ENCODE assay signal across 1 cellular context in the genomic region with DNA sequence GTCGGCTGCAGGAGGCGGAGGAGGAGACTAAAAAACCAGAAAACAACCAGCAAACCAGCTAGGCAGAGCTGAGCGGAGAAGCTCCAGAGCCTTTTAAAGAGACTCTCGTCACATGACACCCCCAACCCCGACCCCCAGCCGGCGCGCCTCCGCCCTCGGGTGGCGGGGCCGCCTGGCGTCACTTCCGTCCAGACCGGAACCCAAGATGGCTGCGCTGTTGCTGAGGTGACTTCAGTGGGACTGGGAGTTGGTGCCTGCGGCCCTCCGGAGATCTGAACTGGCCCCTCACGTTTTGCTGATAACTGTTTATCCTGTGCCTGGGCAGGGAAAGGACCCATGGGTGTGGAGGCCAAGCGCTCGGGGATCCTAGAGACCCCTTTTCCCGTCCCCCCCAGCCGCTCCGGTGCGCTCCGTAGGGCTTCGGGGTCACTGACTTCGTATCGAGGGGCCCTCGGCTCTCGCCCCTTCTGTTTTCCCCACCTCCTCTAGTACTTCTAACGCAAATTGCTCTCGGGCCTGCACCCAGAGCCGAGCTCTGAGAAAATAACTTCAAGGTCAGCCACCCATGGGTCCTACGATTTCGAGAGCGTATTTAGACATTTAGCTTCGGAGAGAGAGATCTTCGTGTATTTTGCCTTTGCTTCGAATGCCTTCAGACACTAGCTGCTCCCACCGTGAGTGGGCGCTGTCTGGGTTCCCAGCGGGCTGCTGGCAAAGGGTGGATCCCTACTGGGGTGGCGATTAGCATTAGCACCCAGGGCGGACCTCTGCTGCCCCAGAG.
TF ChIP-seq lines count a peak whose summit lies in the region.

SDHC (plus strand) TSS at position 181 of the 781 bp plus-strand sequence; CDS start at position 206, 25 bp downstream.

TF ChIP-seq in HepG2, 621 proteins besides CTCF, POLR2A, EP300 and RAD21 (continued from another document and continues in another):
- TF ChIP-seq, protein P1, sequence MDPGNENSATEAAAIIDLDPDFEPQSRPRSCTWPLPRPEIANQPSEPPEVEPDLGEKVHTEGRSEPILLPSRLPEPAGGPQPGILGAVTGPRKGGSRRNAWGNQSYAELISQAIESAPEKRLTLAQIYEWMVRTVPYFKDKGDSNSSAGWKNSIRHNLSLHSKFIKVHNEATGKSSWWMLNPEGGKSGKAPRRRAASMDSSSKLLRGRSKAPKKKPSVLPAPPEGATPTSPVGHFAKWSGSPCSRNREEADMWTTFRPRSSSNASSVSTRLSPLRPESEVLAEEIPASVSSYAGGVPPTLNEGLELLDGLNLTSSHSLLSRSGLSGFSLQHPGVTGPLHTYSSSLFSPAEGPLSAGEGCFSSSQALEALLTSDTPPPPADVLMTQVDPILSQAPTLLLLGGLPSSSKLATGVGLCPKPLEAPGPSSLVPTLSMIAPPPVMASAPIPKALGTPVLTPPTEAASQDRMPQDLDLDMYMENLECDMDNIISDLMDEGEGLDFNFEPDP (CRISPR knock-in tag; conservative IDR thresholded peaks at IDR 0.05): no peak
- TF ChIP-seq ZNF670 (CRISPR knock-in tag; IDR thresholded peaks at IDR 0.05; ENCODE audit: borderline replicate concordance): peak; percentile 82; the same call in 1 of the 2 replicates
- no peak for TF ChIP-seq ZMYM3 (CRISPR knock-in tag; IDR thresholded peaks at IDR 0.05)
- TF ChIP-seq ZNF768 (CRISPR knock-in tag; IDR thresholded peaks at IDR 0.05): peak; percentile 37; the same call in 1 of the 2 replicates
- TF ChIP-seq ZBTB21 (CRISPR knock-in tag; IDR thresholded peaks at IDR 0.05): no peak
- TF ChIP-seq TAF1 (CRISPR knock-in tag; IDR thresholded peaks at IDR 0.05): peak; percentile 88
- TF ChIP-seq CENPX (CRISPR knock-in tag; IDR thresholded peaks at IDR 0.05): no peak
- TF ChIP-seq ZNF552 (CRISPR knock-in tag; IDR thresholded peaks at IDR 0.05; ENCODE audit: borderline replicate concordance): no peak
- TF ChIP-seq, protein P2, sequence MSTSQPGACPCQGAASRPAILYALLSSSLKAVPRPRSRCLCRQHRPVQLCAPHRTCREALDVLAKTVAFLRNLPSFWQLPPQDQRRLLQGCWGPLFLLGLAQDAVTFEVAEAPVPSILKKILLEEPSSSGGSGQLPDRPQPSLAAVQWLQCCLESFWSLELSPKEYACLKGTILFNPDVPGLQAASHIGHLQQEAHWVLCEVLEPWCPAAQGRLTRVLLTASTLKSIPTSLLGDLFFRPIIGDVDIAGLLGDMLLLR (CRISPR knock-in tag; IDR thresholded peaks at IDR 0.05): no peak
- TF ChIP-seq THRA (CRISPR knock-in tag; IDR thresholded peaks at IDR 0.05; ENCODE audit: borderline replicate concordance): no peak
- TF ChIP-seq MEIS2 (CRISPR knock-in tag; IDR thresholded peaks at IDR 0.05): peak; percentile 18; the same call in 1 of the 2 replicates
- TF ChIP-seq, protein P3, sequence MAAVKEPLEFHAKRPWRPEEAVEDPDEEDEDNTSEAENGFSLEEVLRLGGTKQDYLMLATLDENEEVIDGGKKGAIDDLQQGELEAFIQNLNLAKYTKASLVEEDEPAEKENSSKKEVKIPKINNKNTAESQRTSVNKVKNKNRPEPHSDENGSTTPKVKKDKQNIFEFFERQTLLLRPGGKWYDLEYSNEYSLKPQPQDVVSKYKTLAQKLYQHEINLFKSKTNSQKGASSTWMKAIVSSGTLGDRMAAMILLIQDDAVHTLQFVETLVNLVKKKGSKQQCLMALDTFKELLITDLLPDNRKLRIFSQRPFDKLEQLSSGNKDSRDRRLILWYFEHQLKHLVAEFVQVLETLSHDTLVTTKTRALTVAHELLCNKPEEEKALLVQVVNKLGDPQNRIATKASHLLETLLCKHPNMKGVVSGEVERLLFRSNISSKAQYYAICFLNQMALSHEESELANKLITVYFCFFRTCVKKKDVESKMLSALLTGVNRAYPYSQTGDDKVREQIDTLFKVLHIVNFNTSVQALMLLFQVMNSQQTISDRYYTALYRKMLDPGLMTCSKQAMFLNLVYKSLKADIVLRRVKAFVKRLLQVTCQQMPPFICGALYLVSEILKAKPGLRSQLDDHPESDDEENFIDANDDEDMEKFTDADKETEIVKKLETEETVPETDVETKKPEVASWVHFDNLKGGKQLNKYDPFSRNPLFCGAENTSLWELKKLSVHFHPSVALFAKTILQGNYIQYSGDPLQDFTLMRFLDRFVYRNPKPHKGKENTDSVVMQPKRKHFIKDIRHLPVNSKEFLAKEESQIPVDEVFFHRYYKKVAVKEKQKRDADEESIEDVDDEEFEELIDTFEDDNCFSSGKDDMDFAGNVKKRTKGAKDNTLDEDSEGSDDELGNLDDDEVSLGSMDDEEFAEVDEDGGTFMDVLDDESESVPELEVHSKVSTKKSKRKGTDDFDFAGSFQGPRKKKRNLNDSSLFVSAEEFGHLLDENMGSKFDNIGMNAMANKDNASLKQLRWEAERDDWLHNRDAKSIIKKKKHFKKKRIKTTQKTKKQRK (IDR thresholded peaks at IDR 0.05; ENCODE audit: low read length): no peak
- TF ChIP-seq ZGPAT (CRISPR knock-in tag; IDR thresholded peaks at IDR 0.05): peak; percentile 81
- no peak for TF ChIP-seq FOXO1 (CRISPR knock-in tag; IDR thresholded peaks at IDR 0.05)
- no peak for TF ChIP-seq ZBTB10 (CRISPR knock-in tag; IDR thresholded peaks at IDR 0.05; ENCODE audit: borderline replicate concordance)
- TF ChIP-seq, protein P4, sequence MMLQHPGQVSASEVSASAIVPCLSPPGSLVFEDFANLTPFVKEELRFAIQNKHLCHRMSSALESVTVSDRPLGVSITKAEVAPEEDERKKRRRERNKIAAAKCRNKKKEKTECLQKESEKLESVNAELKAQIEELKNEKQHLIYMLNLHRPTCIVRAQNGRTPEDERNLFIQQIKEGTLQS (CRISPR knock-in tag; IDR thresholded peaks at IDR 0.05): no peak
- TF ChIP-seq PAF1 (CRISPR knock-in tag; IDR thresholded peaks at IDR 0.05): no peak
- TF ChIP-seq MTA3 (CRISPR knock-in tag; IDR thresholded peaks at IDR 0.05): no peak
- no peak for TF ChIP-seq NFATC3 (CRISPR knock-in tag; IDR thresholded peaks at IDR 0.05)
- peak; percentile 67; the same call in 1 of the 2 replicates for TF ChIP-seq REPIN1 (CRISPR knock-in tag; IDR thresholded peaks at IDR 0.05; ENCODE audit: borderline replicate concordance, low read depth)
- TF ChIP-seq NFE2 (CRISPR knock-in tag; IDR thresholded peaks at IDR 0.05): no peak
- TF ChIP-seq TOE1 (CRISPR knock-in tag; IDR thresholded peaks at IDR 0.05): no peak
- TF ChIP-seq, protein P5, sequence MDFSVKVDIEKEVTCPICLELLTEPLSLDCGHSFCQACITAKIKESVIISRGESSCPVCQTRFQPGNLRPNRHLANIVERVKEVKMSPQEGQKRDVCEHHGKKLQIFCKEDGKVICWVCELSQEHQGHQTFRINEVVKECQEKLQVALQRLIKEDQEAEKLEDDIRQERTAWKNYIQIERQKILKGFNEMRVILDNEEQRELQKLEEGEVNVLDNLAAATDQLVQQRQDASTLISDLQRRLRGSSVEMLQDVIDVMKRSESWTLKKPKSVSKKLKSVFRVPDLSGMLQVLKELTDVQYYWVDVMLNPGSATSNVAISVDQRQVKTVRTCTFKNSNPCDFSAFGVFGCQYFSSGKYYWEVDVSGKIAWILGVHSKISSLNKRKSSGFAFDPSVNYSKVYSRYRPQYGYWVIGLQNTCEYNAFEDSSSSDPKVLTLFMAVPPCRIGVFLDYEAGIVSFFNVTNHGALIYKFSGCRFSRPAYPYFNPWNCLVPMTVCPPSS (IDR thresholded peaks at IDR 0.05): no peak
- no peak for TF ChIP-seq MBNL3 (CRISPR knock-in tag; conservative IDR thresholded peaks at IDR 0.05)
- TF ChIP-seq ZNF839 (CRISPR knock-in tag; IDR thresholded peaks at IDR 0.05; ENCODE audit: borderline replicate concordance): no peak
- TF ChIP-seq TCF12 (IDR thresholded peaks at IDR 0.05): no peak
- no peak; the same call in 1 of the 2 replicates for TF ChIP-seq TCF12 (CRISPR knock-in tag; IDR thresholded peaks at IDR 0.05)
- TF ChIP-seq ZNF576 (CRISPR knock-in tag; IDR thresholded peaks at IDR 0.05): no peak
- TF ChIP-seq SIX1 (CRISPR knock-in tag; IDR thresholded peaks at IDR 0.05; ENCODE audit: borderline replicate concordance): no peak
- no peak for TF ChIP-seq HNRNPL (IDR thresholded peaks at IDR 0.05; ENCODE audit: low read depth, low read length)
- TF ChIP-seq AHR (CRISPR knock-in tag; IDR thresholded peaks at IDR 0.05): 0 out of 2 replicates have a peak, but pooled peaks have one; percentile 55
- TF ChIP-seq ZFP36L1 (CRISPR knock-in tag; IDR thresholded peaks at IDR 0.05): no peak; the same call in 1 of the 2 replicates
- no peak for TF ChIP-seq HMG20A (CRISPR knock-in tag; IDR thresholded peaks at IDR 0.05; ENCODE audit: borderline replicate concordance)
- TF ChIP-seq MXD4 (CRISPR knock-in tag; IDR thresholded peaks at IDR 0.05): no peak; the same call in 1 of the 2 replicates
- TF ChIP-seq ZNF652 (CRISPR knock-in tag; IDR thresholded peaks at IDR 0.05; ENCODE audit: borderline replicate concordance, low read depth): no peak
- TF ChIP-seq, protein P6, sequence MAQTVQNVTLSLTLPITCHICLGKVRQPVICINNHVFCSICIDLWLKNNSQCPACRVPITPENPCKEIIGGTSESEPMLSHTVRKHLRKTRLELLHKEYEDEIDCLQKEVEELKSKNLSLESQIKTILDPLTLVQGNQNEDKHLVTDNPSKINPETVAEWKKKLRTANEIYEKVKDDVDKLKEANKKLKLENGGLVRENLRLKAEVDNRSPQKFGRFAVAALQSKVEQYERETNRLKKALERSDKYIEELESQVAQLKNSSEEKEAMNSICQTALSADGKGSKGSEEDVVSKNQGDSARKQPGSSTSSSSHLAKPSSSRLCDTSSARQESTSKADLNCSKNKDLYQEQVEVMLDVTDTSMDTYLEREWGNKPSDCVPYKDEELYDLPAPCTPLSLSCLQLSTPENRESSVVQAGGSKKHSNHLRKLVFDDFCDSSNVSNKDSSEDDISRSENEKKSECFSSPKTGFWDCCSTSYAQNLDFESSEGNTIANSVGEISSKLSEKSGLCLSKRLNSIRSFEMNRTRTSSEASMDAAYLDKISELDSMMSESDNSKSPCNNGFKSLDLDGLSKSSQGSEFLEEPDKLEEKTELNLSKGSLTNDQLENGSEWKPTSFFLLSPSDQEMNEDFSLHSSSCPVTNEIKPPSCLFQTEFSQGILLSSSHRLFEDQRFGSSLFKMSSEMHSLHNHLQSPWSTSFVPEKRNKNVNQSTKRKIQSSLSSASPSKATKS (CRISPR knock-in tag; IDR thresholded peaks at IDR 0.05): no peak
- no peak for TF ChIP-seq ZEB1 (IDR thresholded peaks at IDR 0.05; ENCODE audit: insufficient replicate concordance, low read depth)
- TF ChIP-seq FLYWCH1 (CRISPR knock-in tag; IDR thresholded peaks at IDR 0.05): no peak
- no peak for TF ChIP-seq THAP8 (CRISPR knock-in tag; IDR thresholded peaks at IDR 0.05; ENCODE audit: borderline replicate concordance)
- peak; percentile 88 for TF ChIP-seq ZNF605 (CRISPR knock-in tag; IDR thresholded peaks at IDR 0.05)
- TF ChIP-seq RFXAP (CRISPR knock-in tag; IDR thresholded peaks at IDR 0.05; ENCODE audit: borderline replicate concordance): 0 out of 2 replicates have a peak, but pooled peaks have one; percentile 21
- no peak for TF ChIP-seq NFE2L2 (IDR thresholded peaks at IDR 0.05; ENCODE audit: low read length)
- TF ChIP-seq ZNF878 (CRISPR knock-in tag; IDR thresholded peaks at IDR 0.05): no peak
- no peak for TF ChIP-seq MTF2 (CRISPR knock-in tag; IDR thresholded peaks at IDR 0.05; ENCODE audit: borderline replicate concordance)
- TF ChIP-seq ESRRA (CRISPR knock-in tag; IDR thresholded peaks at IDR 0.05; ENCODE audit: low read depth): no peak
- peak; percentile 43; the same call in 1 of the 2 replicates for TF ChIP-seq RXRA (CRISPR knock-in tag; IDR thresholded peaks at IDR 0.05)
